Comparison of ENCODE assay signal across 15 cellular contexts in the genomic region with DNA sequence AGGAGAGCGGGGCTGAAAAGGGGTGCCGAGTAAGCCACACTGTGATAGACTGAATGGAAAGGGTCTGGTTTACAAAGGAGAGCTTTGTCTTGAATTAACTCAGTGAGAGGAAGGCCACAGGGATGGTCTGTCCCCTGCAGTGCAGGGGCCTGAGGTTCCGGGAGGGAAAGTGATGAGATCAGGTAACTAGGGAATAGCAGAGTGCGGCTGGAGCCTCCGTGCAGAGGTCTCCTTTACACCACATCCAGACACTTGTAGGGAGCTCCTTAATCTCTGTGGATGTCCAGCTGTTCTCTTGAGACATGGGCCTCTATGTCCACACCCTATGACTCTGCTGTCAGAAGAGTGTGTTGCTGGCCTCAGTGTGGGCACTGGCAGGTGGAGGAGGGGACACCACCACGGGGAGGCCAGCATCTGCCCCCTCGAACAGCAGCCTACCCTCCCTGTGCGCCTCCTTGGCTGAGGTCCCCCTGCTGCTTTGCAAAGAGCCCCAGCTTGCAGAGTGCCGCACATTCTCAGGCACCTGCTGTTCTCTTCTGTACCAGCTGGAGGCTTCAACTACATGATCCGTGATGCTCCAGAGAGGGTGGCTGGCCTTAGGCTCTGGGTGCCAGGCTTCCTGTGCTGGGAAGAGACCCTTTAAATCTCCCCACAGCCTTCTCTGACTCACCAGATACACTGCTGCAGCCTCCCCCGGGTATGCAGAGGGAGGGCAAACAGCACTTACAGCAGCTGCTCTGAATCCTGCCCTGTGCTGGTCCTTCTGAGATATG. TPM values are rescaled to one million over a fixed set of nuclear protein-coding genes. Genes with fewer than 3 reads are reported as not detected.
DNase-seq lines count a peak whose midpoint lies in the region; ATAC-seq, FAIRE-seq and TF ChIP-seq lines count a peak whose summit lies in the region.
"Had no signal": no experiment of that assay in that cellular context is flagged by ENCODE, and none has a peak within 500 bp of the region (broad histone marks: within the 10 kb centered on the region; RNA-seq: fewer than 3 reads in every experiment).

No MANE protein-coding gene starts in this region.

- H3K27ac Mint-ChIP-seq in activated CD8-positive, alpha-beta memory T cell treated with anti-CD3 and anti-CD28 coated beads, Interleukin-2, amount 10 ng/mL, durations not matched to agents 7 days and 5 days, result peak overlapping the region; percentile 59
- H3K27ac Mint-ChIP-seq: activated T-helper 17 cell treated with anti-CD3 and anti-CD28 coated beads, Interleukin-2, amount 50 U/mL, for 72 hours had no signal

- H3K4me3 ChIP-seq in H1 (ENCODE audit: extremely low read depth in 1 of 4, insufficient read depth in 2 of 4, low read depth in 3 of 4, low read length in 4 of 4) (peak overlapping the region in 3 of 4 experiments; percentile 11 to 33 (median 21); a peak in 3 of 8 replicates), skeletal muscle cell (ENCODE audit: low read depth, low read length) (no peak overlapping the region), left lung (no peak overlapping the region), mesenchymal stem cell (ENCODE audit: insufficient read depth in 1 of 2, low read depth in 1 of 2, low read length in 2 of 2) (no peak overlapping the region)
- H3K4me3 ChIP-seq: spleen, upper lobe of left lung had no signal

- intact Hi-C loops in left lung (cut with DNase I), result no loop called here

- H3K14ac ChIP-seq in H1 (ENCODE audit: insufficient read length), result no peak overlapping the region
- H3K14ac ChIP-seq in mesenchymal stem cell (ENCODE audit: low read length in 2 of 2), result no peak overlapping the region

- peaks cover 7 to 19% (median 11%) of the 10 kb centered on the region in 4 experiments for H3K4me1 ChIP-seq in H1 (replicated peaks in 1 of 4; ENCODE audit: control insufficient read depth in 3 of 4, insufficient read depth in 4 of 4, low read length in 3 of 4)
- H3K4me1 ChIP-seq in left lung, result no peaks in the 10 kb centered on the region
- H3K4me1 ChIP-seq in mesenchymal stem cell (ENCODE audit: control insufficient read depth, insufficient read depth, low read depth, low read length), result peaks cover 7% of the 10 kb centered on the region
- H3K4me1 ChIP-seq: upper lobe of left lung had no signal

- H3K4ac ChIP-seq in H1 (replicated peaks; ENCODE audit: insufficient read length, low read depth, low read length) (no peak overlapping the region), mesenchymal stem cell (ENCODE audit: low read depth in 1 of 2, low read length in 2 of 2) (no peak overlapping the region)

- H3K4me2 ChIP-seq in H1 (ENCODE audit: insufficient read depth in 1 of 2, low read depth in 2 of 2, low read length in 2 of 2), result peak overlapping the region; percentile 47 to 61
- H3K4me2 ChIP-seq in mesenchymal stem cell (ENCODE audit: low read length, poor library complexity, severe bottlenecking), result no peak overlapping the region

- H4K8ac ChIP-seq in H1 (ENCODE audit: extremely low read depth, insufficient read depth, low read length), result no peak overlapping the region
- H4K8ac ChIP-seq in mesenchymal stem cell (ENCODE audit: low read length), result no peak overlapping the region

- peak overlapping the region; percentile 51 for H3K18ac ChIP-seq in H1 (ENCODE audit: extremely low read depth, low read length)
- H3K18ac ChIP-seq in mesenchymal stem cell (ENCODE audit: low read depth in 1 of 2, low read length in 2 of 2), result no peak overlapping the region

- H4K91ac ChIP-seq in H1 (replicated peaks; ENCODE audit: insufficient read length, low read length), result no peak overlapping the region
- no peak overlapping the region for H4K91ac ChIP-seq in mesenchymal stem cell (ENCODE audit: low read length)

- H3K9me3 ChIP-seq in H1 (ENCODE audit: insufficient read depth in 2 of 2, low read depth in 1 of 2, low read length in 1 of 2) (no peaks in the 10 kb centered on the region), left lung (no peaks in the 10 kb centered on the region), mesenchymal stem cell (ENCODE audit: control insufficient read depth, low read length) (no peaks in the 10 kb centered on the region)
- H3K9me3 ChIP-seq: neutrophil, spleen, upper lobe of left lung had no signal

- H3K27me3 Mint-ChIP-seq in activated CD8-positive, alpha-beta memory T cell treated with anti-CD3 and anti-CD28 coated beads, Interleukin-2, amount 10 ng/mL, durations not matched to agents 7 days and 5 days, result no peaks in the 10 kb centered on the region
- H3K27me3 Mint-ChIP-seq: activated T-helper 17 cell treated with anti-CD3 and anti-CD28 coated beads, Interleukin-2, amount 50 U/mL, for 72 hours had no signal

- H4K20me1 ChIP-seq in H1 (replicated peaks in 1 of 2; ENCODE audit: control insufficient read depth in 1 of 2, insufficient read depth in 2 of 2, low read length in 2 of 2), result peaks cover 4 to 9% of the 10 kb centered on the region in 2 experiments

- CTCF ChIA-PET in activated CD8-positive, alpha-beta memory T cell treated with anti-CD3 and anti-CD28 coated beads, Interleukin-2, amount 10 ng/mL, durations not matched to agents 7 days and 5 days (lab: Charles Lee), result interaction anchor here (1.0 to 1.4 kb wide), 3 partner anchors 9 to 62 kb away, joined by 3 to 4 read pairs (median 3); no protein-coding TSS in a partner anchor
- CTCF ChIA-PET in H1 (lab: Charles Lee; ENCODE audit: partially characterized antibody), result interaction anchor here (0.5 to 6.5 kb wide), 16 partner anchors 8 to 152 kb away, joined by 3 to 37 read pairs (median 4); partner anchors contain the start of genes ENOSF1 and TYMS

- H2BK5ac ChIP-seq in H1 (ENCODE audit: low read depth, low read length) (no peak overlapping the region), mesenchymal stem cell (ENCODE audit: low read depth, low read length, poor library complexity, severe bottlenecking) (no peak overlapping the region)

- no peak overlapping the region for H4K5ac ChIP-seq in H1 (ENCODE audit: insufficient read length, low read depth, low read length)

- H2BK20ac ChIP-seq in H1 (ENCODE audit: low read length), result no peak overlapping the region

- no peak overlapping the region for H3K27ac ChIP-seq in H1 (ENCODE audit: low read depth, low read length)
- no peak overlapping the region for H3K27ac ChIP-seq in left lung
- no peak overlapping the region for H3K27ac ChIP-seq in mesenchymal stem cell (ENCODE audit: low read length, poor library complexity, severe bottlenecking)
- H3K27ac ChIP-seq: neutrophil, spleen, upper lobe of left lung had no signal

- peaks cover 36% of the 10 kb centered on the region for H3K36me3 Mint-ChIP-seq in activated CD8-positive, alpha-beta memory T cell treated with anti-CD3 and anti-CD28 coated beads, Interleukin-2, amount 10 ng/mL, durations not matched to agents 7 days and 5 days

- H3K79me1 ChIP-seq in H1 (ENCODE audit: low read depth, low read length), result no peaks in the 10 kb centered on the region
- H3K79me1 ChIP-seq in mesenchymal stem cell (replicated peaks; ENCODE audit: low read length, poor library complexity, severe bottlenecking), result peaks cover 2% of the 10 kb centered on the region

- POLR2A ChIA-PET in H1 (lab: Charles Lee; ENCODE audit: partially characterized antibody), result interaction anchor here (0.5 to 2.0 kb wide), 12 partner anchors 9 to 419 kb away, joined by 3 to 9 read pairs (median 4); partner anchors contain the start of genes ENOSF1, THOC1 and TYMS

- H2BK15ac ChIP-seq in H1 (ENCODE audit: low read length), result no peak overlapping the region
- H2BK15ac ChIP-seq in mesenchymal stem cell (ENCODE audit: low read depth, poor library complexity, severe bottlenecking), result no peak overlapping the region

- H2BK120ac ChIP-seq in H1 (replicated peaks; ENCODE audit: low read depth, low read length) (no peak overlapping the region), mesenchymal stem cell (ENCODE audit: low read depth, low read length) (no peak overlapping the region)

- peaks cover 21% of the 10 kb centered on the region for H3K4me1 Mint-ChIP-seq in activated CD8-positive, alpha-beta memory T cell treated with anti-CD3 and anti-CD28 coated beads, Interleukin-2, amount 10 ng/mL, durations not matched to agents 7 days and 5 days

- H3K23ac ChIP-seq in H1 (ENCODE audit: insufficient read length) (no peak overlapping the region), mesenchymal stem cell (ENCODE audit: low read length in 2 of 2) (no peak overlapping the region)

- peaks cover 2% of the 10 kb centered on the region; the same call in 1 of the 2 replicates for H3K23me2 ChIP-seq in H1 (ENCODE audit: low read depth, low read length)

- no peak overlapping the region for H3K4me3 Mint-ChIP-seq in activated CD8-positive, alpha-beta memory T cell treated with anti-CD3 and anti-CD28 coated beads, Interleukin-2, amount 10 ng/mL, durations not matched to agents 7 days and 5 days
- H3K4me3 Mint-ChIP-seq: activated T-helper 17 cell treated with anti-CD3 and anti-CD28 coated beads, Interleukin-2, amount 50 U/mL, for 72 hours had no signal

- TF ChIP-seq EP300 in H1 (IDR thresholded peaks at IDR 0.05; ENCODE audit: borderline replicate concordance in 1 of 2, low read depth in 2 of 2, low read length in 2 of 2), result no peak

- WGBS in H1 (ENCODE audit: extremely low coverage in 1 of 2, insufficient coverage in 1 of 2, insufficient read length in 1 of 2, insufficient replicate concordance in 2 of 2, low coverage in 1 of 2, low lambda C conversion rate in 2 of 2, missing lambda C conversion rate in 1 of 2), 2 experiments, result 29% methylated on average over 11 of the region's 11 CpGs; no CpG with 5 or more reads in 1 of the 2 experiments
- 86% methylated on average over 9 of the region's 11 CpGs for WGBS in mesenchymal stem cell

- H2AK5ac ChIP-seq in H1 (ENCODE audit: low read depth, low read length) (no peak overlapping the region), mesenchymal stem cell (ENCODE audit: low read length, severe bottlenecking) (no peak overlapping the region)

- no peak for FAIRE-seq in H1 (lab: Jason Lieb, UNC)

- no peak for DNase-seq in activated CD8-positive, alpha-beta memory T cell treated with anti-CD3 and anti-CD28 coated beads, Interleukin-2, amount 10 ng/mL, durations not matched to agents 7 days and 5 days
- DNase-seq in activated CD8-positive, alpha-beta memory T cell treated with anti-CD3 and anti-CD28 coated beads, Interleukin-2, amount 50 U/mL, for 4 hours, result no peak
- DNase-seq in NCI-H345 (lab: John Stamatoyannopoulos, UW) (peak; percentile 15), H1 (ENCODE audit: low read depth in 1 of 2, low spot score in 2 of 2) (peak; percentile 29 to 66), skeletal muscle cell (ENCODE audit: low read depth) (peak; percentile 6), left lung (no peak), mesenchymal stem cell (no peak), GDM1 (lab: John Stamatoyannopoulos, UW) (no peak)
- DNase-seq: DMS153, KG1, NCI-H2029 treated with DMSO at 0.1 percent for 48 hours, spleen, upper lobe of left lung had no signal

- H3K27me3 ChIP-seq in H1 (replicated peaks in 1 of 4; ENCODE audit: control insufficient read depth in 3 of 4, extremely low read depth in 1 of 4, insufficient read depth in 3 of 4, low read length in 3 of 4), result peaks cover 0 to 4% (median 0%) of the 10 kb centered on the region in 4 experiments; a peak in 3 of 7 replicates
- no peaks in the 10 kb centered on the region for H3K27me3 ChIP-seq in left lung
- H3K27me3 ChIP-seq in mesenchymal stem cell (ENCODE audit: control insufficient read depth in 1 of 2, insufficient read depth in 1 of 2, low read length in 2 of 2), result no peaks in the 10 kb centered on the region
- H3K27me3 ChIP-seq: neutrophil, spleen, upper lobe of left lung had no signal

- TF ChIP-seq RAD21 in H1 (IDR thresholded peaks at IDR 0.05 in 1 of 2, conservative IDR thresholded peaks at IDR 0.05 in 1 of 2; ENCODE audit: low read depth in 2 of 2, low read length in 2 of 2), result peak in 1 of 2 experiments; percentile 34; a peak in 2 of 4 replicates

- H3K56ac ChIP-seq in H1 (replicated peaks; ENCODE audit: insufficient read length, low read depth, low read length), result no peak overlapping the region

- H3K9ac ChIP-seq in H1 (replicated peaks in 1 of 4; ENCODE audit: extremely low read depth in 1 of 4, low read depth in 3 of 4, low read length in 3 of 4), result no peak overlapping the region
- H3K9ac ChIP-seq in mesenchymal stem cell (ENCODE audit: low read length), result no peak overlapping the region

- H2AFZ ChIP-seq in H1 (ENCODE audit: low read length), result no peak overlapping the region
- H2AFZ ChIP-seq in mesenchymal stem cell (ENCODE audit: low read depth, low read length), result no peak overlapping the region

- no peaks in the 10 kb centered on the region for H3K9me3 Mint-ChIP-seq in activated CD8-positive, alpha-beta memory T cell treated with anti-CD3 and anti-CD28 coated beads, Interleukin-2, amount 10 ng/mL, durations not matched to agents 7 days and 5 days (ENCODE audit: low read depth)
- H3K9me3 Mint-ChIP-seq: activated T-helper 17 cell treated with anti-CD3 and anti-CD28 coated beads, Interleukin-2, amount 50 U/mL, for 72 hours had no signal

- H2BK12ac ChIP-seq in H1 (ENCODE audit: low read depth, low read length) (no peak overlapping the region), mesenchymal stem cell (ENCODE audit: low read length in 2 of 2) (no peak overlapping the region)

- no peak for ATAC-seq in activated CD8-positive, alpha-beta memory T cell treated with anti-CD3 and anti-CD28 coated beads, Interleukin-2, amount 10 ng/mL, durations not matched to agents 7 days and 5 days
- ATAC-seq in left lung, result no peak
- ATAC-seq: activated T-helper 17 cell treated with anti-CD3 and anti-CD28 coated beads, Interleukin-2, amount 50 U/mL, for 72 hours had no signal

- H3K36me3 ChIP-seq in H1 (ENCODE audit: control insufficient read depth in 2 of 4, insufficient read depth in 4 of 4, low read length in 3 of 4), result peaks cover 6 to 21% (median 14%) of the 10 kb centered on the region in 4 experiments; a peak in 7 of 8 replicates
- H3K36me3 ChIP-seq in left lung, result peaks cover 0 to 63% of the 10 kb centered on the region in 2 donors
- H3K36me3 ChIP-seq in mesenchymal stem cell (ENCODE audit: control insufficient read depth in 1 of 2, insufficient read depth in 2 of 2, low read depth in 1 of 2, low read length in 2 of 2), result peaks cover 37 to 88% of the 10 kb centered on the region in 2 experiments

- TF ChIP-seq CTCF in H1 (IDR thresholded peaks at IDR 0.05; ENCODE audit: control extremely low read depth in 1 of 3, insufficient read depth in 1 of 3, low read depth in 1 of 3, low read length in 3 of 3), result peak; percentile 9 to 21 (median 14); a peak in 3 of 4 replicates
- no peak for TF ChIP-seq CTCF in left lung (IDR thresholded peaks at IDR 0.05)

- no peaks in the 10 kb centered on the region for H3K79me2 ChIP-seq in H1 (ENCODE audit: control insufficient read depth in 1 of 2, insufficient read depth in 2 of 2, low read length in 2 of 2)

- no peak for TF ChIP-seq POLR2A in H1 (IDR thresholded peaks at IDR 0.05; ENCODE audit: control extremely low read depth in 1 of 2, low read depth in 2 of 2, low read length in 2 of 2)

RNA-seq across cellular contexts. Expression of gene ENOSF1, which starts 25.9 kb away (rescaled TPM):
- total RNA-seq in activated CD8-positive, alpha-beta memory T cell treated with anti-CD3 and anti-CD28 coated beads, Interleukin-2, amount 10 ng/mL, durations not matched to agents 7 days and 5 days, result 10 to 100 TPM; 79.3 to 84.3 TPM
- total RNA-seq in H1 (2021; fragmentation: NEBNext Ultra II Directional; extraction: Animal tissue kit (Norgen Biotek cat#: 25700)), result 25.6 and 26.4 TPM in 2 replicates
- polyA plus RNA-seq in H1 (2011; rRNA removed), result 15.4 and 17.6 TPM in 2 replicates
- polyA plus RNA-seq in H1 (2011; cell fraction: cytosol; rRNA removed), result 23.2 TPM
- polyA plus RNA-seq in H1 (2011; cell fraction: nucleus; rRNA removed), result 76.0 TPM
- polyA plus RNA-seq in H1 (2012, experiment 1 of 2), result 27.7 to 38.4 TPM (median 34.8 TPM) in 4 replicates
- polyA plus RNA-seq in H1 (2012, experiment 2 of 2), result 9.0 TPM
- 15.4 TPM for polyA plus RNA-seq in H1 (2013, experiment 1 of 2)
- polyA plus RNA-seq in H1 (2013, experiment 2 of 2), result 11.1 TPM
- 36.7 and 42.8 TPM in 2 replicates for polyA minus RNA-seq in H1 (2011; rRNA and poly(A)+ RNA removed)
- polyA minus RNA-seq in H1 (2011; cell fraction: cytosol; rRNA and poly(A)+ RNA removed), result 34.8 TPM
- 66.9 TPM for polyA minus RNA-seq in H1 (2011; cell fraction: nucleus; rRNA and poly(A)+ RNA removed)
- 10 to 100 TPM; 72.7 to 96.7 TPM for total RNA-seq in left lung
- polyA plus RNA-seq in mesenchymal stem cell (2013, experiment 1 of 2), result 19.5 TPM
- polyA plus RNA-seq in mesenchymal stem cell (2013, experiment 2 of 2), result 17.0 TPM

RNA-seq across cellular contexts. Expression of gene TYMS, which starts 29.1 kb away (rescaled TPM):
- 100 to 1,000 TPM; 369 TPM for total RNA-seq in activated CD8-positive, alpha-beta memory T cell treated with anti-CD3 and anti-CD28 coated beads, Interleukin-2, amount 10 ng/mL, durations not matched to agents 7 days and 5 days
- 85.1 and 91.9 TPM in 2 replicates for total RNA-seq in H1 (2021; fragmentation: NEBNext Ultra II Directional; extraction: Animal tissue kit (Norgen Biotek cat#: 25700))
- 76.8 and 110 TPM in 2 replicates for polyA plus RNA-seq in H1 (2011; rRNA removed)
- polyA plus RNA-seq in H1 (2011; cell fraction: cytosol; rRNA removed), result 78.5 TPM
- 120 TPM for polyA plus RNA-seq in H1 (2011; cell fraction: nucleus; rRNA removed)
- polyA plus RNA-seq in H1 (2012, experiment 1 of 2), result 99.4 to 132 TPM (median 113 TPM) in 4 replicates
- polyA plus RNA-seq in H1 (2012, experiment 2 of 2), result 51.6 TPM
- polyA plus RNA-seq in H1 (2013, experiment 1 of 2), result 58.5 TPM
- polyA plus RNA-seq in H1 (2013, experiment 2 of 2), result 58.9 TPM
- 117 and 187 TPM in 2 replicates for polyA minus RNA-seq in H1 (2011; rRNA and poly(A)+ RNA removed)
- 74.1 TPM for polyA minus RNA-seq in H1 (2011; cell fraction: cytosol; rRNA and poly(A)+ RNA removed)
- polyA minus RNA-seq in H1 (2011; cell fraction: nucleus; rRNA and poly(A)+ RNA removed), result 26.6 TPM
- 10 to 100 TPM; 25.9 to 39.6 TPM for total RNA-seq in left lung
- polyA plus RNA-seq in mesenchymal stem cell (2013, experiment 1 of 2), result 22.3 TPM
- 22.3 TPM for polyA plus RNA-seq in mesenchymal stem cell (2013, experiment 2 of 2)

Comparison
In these comparisons a context has a peak if more than half of its experiments do, and no peak if none do; other contexts are left out.
1. DNase-seq: peak in NCI-H345 (single experiment), H1 (2 of 2) and skeletal muscle cell (single experiment); none in activated CD8-positive, alpha-beta memory T cell treated with anti-CD3 and anti-CD28 coated beads, Interleukin-2, amount 10 ng/mL, durations not matched to agents 7 days and 5 days (single experiment), activated CD8-positive, alpha-beta memory T cell treated with anti-CD3 and anti-CD28 coated beads, Interleukin-2, amount 50 U/mL, for 4 hours (single experiment), left lung (0 of 2), mesenchymal stem cell (single experiment) and GDM1 (single experiment).
2. H3K4me3 ChIP-seq: peak in H1 (3 of 4); none in skeletal muscle cell (single experiment), left lung (0 of 2) and mesenchymal stem cell (0 of 2).
3. CTCF ChIP-seq: peak in H1 (3 of 3); none in left lung (0 of 2).